8 cellular contexts compared by ENCODE assay signal in genomic region chr4:143404555-143404954, GRCh38.
DNase-seq lines count a peak whose midpoint lies in the region; ATAC-seq and TF ChIP-seq lines count a peak whose summit lies in the region.

No MANE protein-coding gene starts in this region.

- no peaks in the 10 kb centered on the region for H3K9me3 ChIP-seq in gastrocnemius medialis
- H3K9me3 ChIP-seq in SJCRH30 (replicated peaks), result no peaks in the 10 kb centered on the region

- DNase-seq in gastrocnemius medialis (no peak), SHP77 treated with DMSO at 0.1 percent for 48 hours (lab: John Stamatoyannopoulos, UW) (no peak), HCEC 1CT (no peak), SJCRH30 (no peak)
- DNase-seq in stimulated activated naive CD4-positive, alpha-beta T cell treated with Interleukin-2 at 50 U/mL for 16 hours (lab: John Stamatoyannopoulos, UW), result no peak

- no peak for TF ChIP-seq POLR2A in gastrocnemius medialis (IDR thresholded peaks at IDR 0.05)

- ATAC-seq in GM18909 (IDR thresholded peaks at IDR 0.05; ENCODE audit: poor library complexity, unreplicated experiment) (peak; percentile 95), HG02610 (IDR thresholded peaks at IDR 0.05; ENCODE audit: unreplicated experiment) (peak; percentile 92), HG03558 (IDR thresholded peaks at IDR 0.05; ENCODE audit: extremely low read depth, unreplicated experiment) (peak; percentile 82), gastrocnemius medialis (no peak)

- TF ChIP-seq CTCF in gastrocnemius medialis (IDR thresholded peaks at IDR 0.05 in 4 of 5, conservative IDR thresholded peaks at IDR 0.05 in 1 of 5), result no peak

- H3K36me3 ChIP-seq in gastrocnemius medialis (no peaks in the 10 kb centered on the region), SJCRH30 (no peaks in the 10 kb centered on the region)

- H3K4me3 ChIP-seq in gastrocnemius medialis, result no peak overlapping the region
- no peak overlapping the region for H3K4me3 ChIP-seq in SJCRH30

- no peaks in the 10 kb centered on the region for H3K27me3 ChIP-seq in gastrocnemius medialis
- H3K27me3 ChIP-seq in SJCRH30, result no peaks in the 10 kb centered on the region

- H3K27ac ChIP-seq in gastrocnemius medialis (peak overlapping the region; percentile 80 to 95 (median 86)), SJCRH30 (no peak overlapping the region)

- intact Hi-C loops in gastrocnemius medialis (cut with DNase I; ENCODE audit: low total_unique reads), result loop anchor here (5.0 kb wide), 1 partner anchor 108 kb away; the partner anchor contains the start of gene SMARCA5

- H3K4me1 ChIP-seq in gastrocnemius medialis, result peaks cover 88 to 97% of the 10 kb centered on the region in 2 donors
- no peaks in the 10 kb centered on the region for H3K4me1 ChIP-seq in SJCRH30

- in situ Hi-C loops in gastrocnemius medialis (cut with MboI; ENCODE audit: low sequenced_read_pairs in 4 of 4), result no loop called here

Comparison
In these comparisons a context has a peak if more than half of its experiments do, and no peak if none do; other contexts are left out.
1. ATAC-seq: peak in GM18909 (single experiment), HG02610 (single experiment) and HG03558 (single experiment); none in gastrocnemius medialis (0 of 2).